Comparison of ENCODE assay signal across 8 cellular contexts in the genomic region with DNA sequence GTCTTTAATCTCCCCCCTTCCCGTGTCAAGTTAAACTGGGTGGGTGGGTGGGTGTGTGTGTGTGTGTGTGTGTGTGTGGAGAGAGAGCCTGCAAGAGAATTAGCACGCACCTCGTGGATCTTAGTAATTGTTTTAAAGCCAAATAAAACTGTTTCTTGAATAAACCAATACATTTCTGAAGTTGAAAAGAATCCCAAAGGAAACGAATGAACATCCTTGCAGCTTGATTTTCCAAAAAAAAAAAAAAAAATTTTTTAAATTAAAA. TPM values are rescaled to one million over a fixed set of nuclear protein-coding genes. Genes with fewer than 3 reads are reported as not detected.
DNase-seq lines count a peak whose midpoint lies in the region; ATAC-seq and TF ChIP-seq lines count a peak whose summit lies in the region.

No MANE protein-coding gene starts in this region.

- H2AFZ ChIP-seq in DND-41 (ENCODE audit: low read depth, low read length) = peak overlapping the region; percentile 55; the same call in 1 of the 2 replicates
- no peak overlapping the region for H2AFZ ChIP-seq in neural progenitor cell (replicated peaks)

- peaks cover 7% of the 10 kb centered on the region for H3K4me1 Mint-ChIP-seq in dendritic cell treated with granulocyte-macrophage colony-stimulating factor and Interleukin-4, amounts not matched to agents 40 ng/mL and 50 ng/mL, for 4 days (ENCODE audit: low read depth)
- peaks cover 30% of the 10 kb centered on the region for H3K4me1 Mint-ChIP-seq in neural progenitor cell

- peak overlapping the region; percentile 97 for H3K9ac ChIP-seq in DND-41 (ENCODE audit: low read depth, low read length)
- no peak overlapping the region for H3K9ac ChIP-seq in neural progenitor cell

- intact Hi-C loops in dendritic cell treated with granulocyte-macrophage colony-stimulating factor and Interleukin-4, amounts not matched to agents 40 ng/mL and 50 ng/mL, for 4 days (cut with micrococcal nuclease) = loop anchor here (10.0 kb wide), 1 partner anchor 93 kb away; a partner anchor contains a TSS
- intact Hi-C loops in left colon (cut with DNase I, micrococcal nuclease) = no loop called here

- H3K27me3 Mint-ChIP-seq in dendritic cell treated with granulocyte-macrophage colony-stimulating factor and Interleukin-4, amounts not matched to agents 40 ng/mL and 50 ng/mL, for 4 days = no peaks in the 10 kb centered on the region
- peaks cover 2% of the 10 kb centered on the region for H3K27me3 Mint-ChIP-seq in neural progenitor cell (ENCODE audit: insufficient read depth, low read depth)

- H3K27me3 ChIP-seq in DND-41 (ENCODE audit: insufficient read depth, low read length, poor library complexity) (no peaks in the 10 kb centered on the region), MG63 (no peaks in the 10 kb centered on the region), neural progenitor cell (no peaks in the 10 kb centered on the region)

- H3K9me3 ChIP-seq in DND-41 (ENCODE audit: insufficient read depth, low read length, severe bottlenecking) (no peaks in the 10 kb centered on the region), MG63 (no peaks in the 10 kb centered on the region), neural progenitor cell (ENCODE audit: low read depth) (no peaks in the 10 kb centered on the region)

- no peak overlapping the region for H3K27ac Mint-ChIP-seq in dendritic cell treated with granulocyte-macrophage colony-stimulating factor and Interleukin-4, amounts not matched to agents 40 ng/mL and 50 ng/mL, for 4 days
- no peak overlapping the region for H3K27ac Mint-ChIP-seq in neural progenitor cell

- peaks cover 29% of the 10 kb centered on the region for H3K4me1 ChIP-seq in DND-41 (ENCODE audit: insufficient read depth, low read length)
- H3K4me1 ChIP-seq in neural progenitor cell = peaks cover 21% of the 10 kb centered on the region

- no peaks in the 10 kb centered on the region; the same call in 1 of the 2 replicates for H3K36me3 ChIP-seq in DND-41 (ENCODE audit: insufficient read depth, low read length)
- no peaks in the 10 kb centered on the region; the same call in none of the 2 replicates for H3K36me3 ChIP-seq in MG63
- H3K36me3 ChIP-seq in neural progenitor cell = no peaks in the 10 kb centered on the region

- H3K79me2 ChIP-seq in DND-41 (ENCODE audit: insufficient read depth, low read length) (peaks cover 50% of the 10 kb centered on the region), neural progenitor cell (ENCODE audit: low read depth) (peaks cover 51% of the 10 kb centered on the region)

- DNase-seq in DND-41 (no peak), MG63 (no peak), neural progenitor cell (ENCODE audit: low spot score) (no peak), left colon (no peak), kidney glomerular epithelial cell (lab: John Stamatoyannopoulos, UW) (no peak)
- DNase-seq in activated effector memory CD4-positive, alpha-beta T cell treated with Interleukin-2 at 50 U/mL for 16 hours = no peak

- H3K4me2 ChIP-seq in DND-41 (ENCODE audit: insufficient read depth, low read length) (peak overlapping the region; percentile 65), neural progenitor cell (peak overlapping the region; percentile 91)

- peak overlapping the region; percentile 89 for H3K4me3 Mint-ChIP-seq in dendritic cell treated with granulocyte-macrophage colony-stimulating factor and Interleukin-4, amounts not matched to agents 40 ng/mL and 50 ng/mL, for 4 days
- H3K4me3 Mint-ChIP-seq in neural progenitor cell = peak overlapping the region; percentile 83

- peak overlapping the region; percentile 35 to 61; a peak in 3 of 4 replicates for H3K4me3 ChIP-seq in DND-41 (ENCODE audit: low read depth in 1 of 2, low read length in 2 of 2)
- peak overlapping the region; percentile 74 for H3K4me3 ChIP-seq in MG63
- H3K4me3 ChIP-seq in neural progenitor cell = peak overlapping the region; percentile 90

- peak overlapping the region; percentile 90 for H3K27ac ChIP-seq in DND-41 (ENCODE audit: low read length)
- H3K27ac ChIP-seq in neural progenitor cell = no peak overlapping the region

- H3F3A ChIP-seq in neural progenitor cell (ENCODE audit: low read depth) = peaks cover 35% of the 10 kb centered on the region

- no peaks in the 10 kb centered on the region for H4K20me1 ChIP-seq in DND-41 (ENCODE audit: insufficient read depth, low read length)
- peaks cover 17% of the 10 kb centered on the region for H4K20me1 ChIP-seq in neural progenitor cell (ENCODE audit: low read depth)

- TF ChIP-seq CTCF in DND-41 (IDR thresholded peaks at IDR 0.05; ENCODE audit: borderline replicate concordance, extremely low read depth, low read length, poor library complexity, severe bottlenecking) = no peak
- TF ChIP-seq CTCF in neural progenitor cell (IDR thresholded peaks at IDR 0.05) = no peak

- peaks cover 33% of the 10 kb centered on the region for H3K36me3 Mint-ChIP-seq in dendritic cell treated with granulocyte-macrophage colony-stimulating factor and Interleukin-4, amounts not matched to agents 40 ng/mL and 50 ng/mL, for 4 days (ENCODE audit: low read depth)
- peaks cover 11% of the 10 kb centered on the region for H3K36me3 Mint-ChIP-seq in neural progenitor cell

- H3K9me3 Mint-ChIP-seq in dendritic cell treated with granulocyte-macrophage colony-stimulating factor and Interleukin-4, amounts not matched to agents 40 ng/mL and 50 ng/mL, for 4 days = no peaks in the 10 kb centered on the region
- H3K9me3 Mint-ChIP-seq in neural progenitor cell = no peaks in the 10 kb centered on the region

- ATAC-seq in DND-41 (ENCODE audit: insufficient read depth, low read depth) (no peak), left colon (no peak), HG03442 (IDR thresholded peaks at IDR 0.05; ENCODE audit: unreplicated experiment) (no peak)

RNA-seq across cellular contexts. Expression of a gene that starts 0.4 kb away (rescaled TPM):
- total RNA-seq in MG63 (2014; rRNA removed; shearing (Covaris generic); ENCODE audit: low replicate concordance) = 0.40 and 2.3 TPM in 2 replicates
- total RNA-seq in neural progenitor cell (ENCODE audit: low replicate concordance) (8.6 TPM in 2 replicates), left colon (10 to 100 TPM; 20.2 to 20.5 TPM)

RNA-seq across cellular contexts. Expression of a gene that starts 35.6 kb away (rescaled TPM):
- 29.2 and 37.5 TPM in 2 replicates for total RNA-seq in MG63 (2014; rRNA removed; shearing (Covaris generic); ENCODE audit: low replicate concordance)
- 40.1 and 40.4 TPM in 2 replicates for total RNA-seq in neural progenitor cell (ENCODE audit: low replicate concordance)
- total RNA-seq in left colon = 10 to 100 TPM; 21.3 to 26.4 TPM

RNA-seq across cellular contexts. Expression of a gene that starts 59.1 kb away (rescaled TPM):
- total RNA-seq in MG63 (2014; rRNA removed; shearing (Covaris generic); ENCODE audit: low replicate concordance) = not detected in 2 replicates
- total RNA-seq in neural progenitor cell (ENCODE audit: low replicate concordance) (0.06 TPM in 1 of 2 replicates, not detected in the other), left colon (under 1 TPM; 0.40 to 0.67 TPM)
